Comparison of ENCODE assay signal across 20 cellular contexts in the genomic region with DNA sequence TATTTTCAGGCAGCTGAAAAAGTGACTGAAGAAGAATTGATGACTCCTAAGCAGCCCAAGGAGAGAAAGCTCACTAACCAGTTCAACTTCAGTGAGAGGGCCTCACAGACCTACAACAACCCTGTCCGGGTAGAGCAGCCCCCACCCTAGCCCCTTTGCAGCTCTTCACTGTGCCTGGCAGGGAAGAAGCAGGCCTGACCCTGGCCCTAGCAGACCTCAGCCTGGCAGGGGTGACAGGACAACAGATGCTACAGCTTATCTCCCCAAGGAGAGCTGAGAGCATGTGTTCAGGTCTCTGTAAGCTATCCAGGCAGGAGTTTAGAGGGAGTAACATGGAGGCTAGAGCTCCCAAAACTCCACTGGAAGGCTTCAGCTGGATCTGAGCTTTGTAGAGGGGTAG. TPM values are rescaled to one million over a fixed set of nuclear protein-coding genes. Genes with fewer than 3 reads are reported as not detected.
DNase-seq lines count a peak whose midpoint lies in the region; ATAC-seq and TF ChIP-seq lines count a peak whose summit lies in the region.
"Had no signal": no experiment of that assay in that cellular context is flagged by ENCODE, and none has a peak within 500 bp of the region (broad histone marks: within the 10 kb centered on the region; RNA-seq: fewer than 3 reads in every experiment).

No MANE protein-coding gene starts in this region.

- DNase-seq in NCI-H2171 treated with DMSO at 0.1 percent for 48 hours (lab: John Stamatoyannopoulos, UW) (peak; percentile 2), NCI-H2171 (lab: John Stamatoyannopoulos, UW) (no peak), activated T-cell treated with anti-CD3 and anti-CD28 coated beads for 4 hours (no peak), glutamatergic neuron (no peak), AG20443 (ENCODE audit: low spot score) (no peak)
- no peak for DNase-seq in activated T-cell treated with anti-CD3 and anti-CD28 coated beads, Interleukin-2, amount 50 U/mL, for 72 hours
- DNase-seq: AML-193, C1 segment of cervical spinal cord, Calu3, COR-L47, DMS53, DMS79 treated with DMSO at 0.1 percent for 48 hours, GF-D8, H9 had no signal

- no peak overlapping the region for H3K4me3 Mint-ChIP-seq in activated T-cell treated with anti-CD3 and anti-CD28 coated beads, Interleukin-2, amount 50 U/mL, for 72 hours
- no peak overlapping the region for H3K4me3 Mint-ChIP-seq in glutamatergic neuron (ENCODE audit: unreplicated experiment)
- H3K4me3 Mint-ChIP-seq: CD4-positive, alpha-beta memory T cell; GM23338; H9 had no signal

- peak; percentile 17 to 33 for ATAC-seq in activated T-cell treated with anti-CD3 and anti-CD28 coated beads, Interleukin-2, amount 50 U/mL, for 72 hours (replicated peaks in 1 of 2)
- ATAC-seq in HG02970 (IDR thresholded peaks at IDR 0.05; ENCODE audit: low FRiP score, unreplicated experiment), result no peak
- ATAC-seq: GM23338, HCT116 had no signal

- no peak overlapping the region for H3K27ac Mint-ChIP-seq in activated T-cell treated with anti-CD3 and anti-CD28 coated beads, Interleukin-2, amount 50 U/mL, for 72 hours
- H3K27ac Mint-ChIP-seq in glutamatergic neuron (ENCODE audit: unreplicated experiment), result peak overlapping the region; percentile 31
- H3K27ac Mint-ChIP-seq: CD4-positive, alpha-beta memory T cell; GM23338; H9 had no signal

- no peak for TF ChIP-seq CTCF in glutamatergic neuron (IDR thresholded peaks at IDR 0.05; ENCODE audit: partially characterized antibody, unreplicated experiment)

- peaks cover 0 to 2% of the 10 kb centered on the region in 2 donors for H3K9me3 Mint-ChIP-seq in activated T-cell treated with anti-CD3 and anti-CD28 coated beads, Interleukin-2, amount 50 U/mL, for 72 hours
- peaks cover 3% of the 10 kb centered on the region for H3K9me3 Mint-ChIP-seq in glutamatergic neuron (ENCODE audit: unreplicated experiment)
- H3K9me3 Mint-ChIP-seq: GM23338, H9 had no signal

- peaks cover 31% of the 10 kb centered on the region for H3K27me3 Mint-ChIP-seq in activated T-cell treated with anti-CD3 and anti-CD28 coated beads, Interleukin-2, amount 50 U/mL, for 72 hours (ENCODE audit: low read depth)
- peaks cover 4% of the 10 kb centered on the region for H3K27me3 Mint-ChIP-seq in glutamatergic neuron (ENCODE audit: unreplicated experiment)

- peaks cover 7% of the 10 kb centered on the region for H3K4me1 Mint-ChIP-seq in activated T-cell treated with anti-CD3 and anti-CD28 coated beads, Interleukin-2, amount 50 U/mL, for 72 hours (ENCODE audit: low read depth)
- peaks cover 16% of the 10 kb centered on the region for H3K4me1 Mint-ChIP-seq in glutamatergic neuron (ENCODE audit: low read depth, unreplicated experiment)
- H3K4me1 Mint-ChIP-seq: CD4-positive, alpha-beta memory T cell; GM23338; H9 had no signal

- no peaks in the 10 kb centered on the region for H3K36me3 Mint-ChIP-seq in activated T-cell treated with anti-CD3 and anti-CD28 coated beads, Interleukin-2, amount 50 U/mL, for 72 hours (ENCODE audit: insufficient read depth in 2 of 2)
- no peaks in the 10 kb centered on the region for H3K36me3 Mint-ChIP-seq in glutamatergic neuron (ENCODE audit: unreplicated experiment)
- H3K36me3 Mint-ChIP-seq: CD4-positive, alpha-beta memory T cell had no signal

RNA-seq across cellular contexts. Expression of a gene that starts 31.8 kb away (rescaled TPM):
- total RNA-seq in activated T-cell treated with anti-CD3 and anti-CD28 coated beads, Interleukin-2, amount 50 U/mL, for 72 hours, result under 1 TPM in 1 of 2 donors, not detected in 1; 0.23 TPM
- total RNA-seq in glutamatergic neuron (ENCODE audit: unreplicated experiment), result 1.2 TPM
- total RNA-seq: Calu3; CD4-positive, alpha-beta memory T cell; Daoy; G401 had no signal

RNA-seq across cellular contexts. Expression of a gene that starts 32.0 kb away (rescaled TPM):
- total RNA-seq in activated T-cell treated with anti-CD3 and anti-CD28 coated beads, Interleukin-2, amount 50 U/mL, for 72 hours, result 10 to 100 TPM; 15.2 to 18.1 TPM
- total RNA-seq in glutamatergic neuron (ENCODE audit: unreplicated experiment), result 221 TPM

RNA-seq across cellular contexts. Expression of a gene that starts 32.4 kb away (rescaled TPM):
- total RNA-seq in activated T-cell treated with anti-CD3 and anti-CD28 coated beads, Interleukin-2, amount 50 U/mL, for 72 hours, result under 1 TPM in 1 of 2 donors, not detected in 1; 0.23 TPM
- total RNA-seq in glutamatergic neuron (ENCODE audit: unreplicated experiment), result 11.5 TPM
- total RNA-seq: Calu3; CD4-positive, alpha-beta memory T cell had no signal

Comparison
In these comparisons a context has a peak if more than half of its experiments do, and no peak if none do; other contexts are left out.
1. RNA of a gene that starts 32.0 kb away (total RNA-seq): 221 TPM in glutamatergic neuron (single experiment); 15.2 to 18.1 TPM in activated T-cell treated with anti-CD3 and anti-CD28 coated beads, Interleukin-2, amount 50 U/mL, for 72 hours; every median in the first group is over 10 times any median in the second.
2. RNA of a gene that starts 32.4 kb away (total RNA-seq): 11.5 TPM in glutamatergic neuron (single experiment); 0.23 TPM in activated T-cell treated with anti-CD3 and anti-CD28 coated beads, Interleukin-2, amount 50 U/mL, for 72 hours; every median in the first group is over 10 times any median in the second.